Comparison of ENCODE assay signal across 24 cellular contexts in genomic region chr2:23540804-23541360, GRCh38.
DNase-seq lines count a peak whose midpoint lies in the region; ATAC-seq and TF ChIP-seq lines count a peak whose summit lies in the region.
"Had no signal": no experiment of that assay in that cellular context is flagged by ENCODE, and none has a peak within 500 bp of the region (broad histone marks: within the 10 kb centered on the region; RNA-seq: fewer than 3 reads in every experiment).

No MANE protein-coding gene starts in this region.

- H3K27ac ChIP-seq in WERI-Rb-1 (peak overlapping the region; percentile 77), uterus (peak overlapping the region; percentile 87 to 90)
- H3K27ac ChIP-seq: A549, C4-2B, KMS-11 had no signal

- H3K4me1 Mint-ChIP-seq in glutamatergic neuron (ENCODE audit: low read depth, unreplicated experiment) = peaks cover 62% of the 10 kb centered on the region
- H3K4me1 Mint-ChIP-seq: B cell had no signal

- peaks cover 7 to 8% of the 10 kb centered on the region in 2 donors for H3K4me1 ChIP-seq in uterus
- H3K4me1 ChIP-seq: A549 had no signal

- no peaks in the 10 kb centered on the region; the same call in 1 of the 2 replicates for H3K36me3 ChIP-seq in WERI-Rb-1
- H3K36me3 ChIP-seq in uterus = no peaks in the 10 kb centered on the region

- intact Hi-C loops in Right ventricle myocardium superior (cut with DNase I) = no loop called here
- intact Hi-C loops in cardiac septum (cut with DNase I) = no loop called here
- intact Hi-C loops in uterus (cut with DNase I; ENCODE audit: low total_unique reads) = no loop called here

- TF ChIP-seq POLR2A in uterus (IDR thresholded peaks at IDR 0.05) = no peak

- H3K36me3 Mint-ChIP-seq in glutamatergic neuron (ENCODE audit: unreplicated experiment) = peaks cover 13% of the 10 kb centered on the region

- H3K27ac Mint-ChIP-seq in glutamatergic neuron (ENCODE audit: unreplicated experiment) = peak overlapping the region; percentile 85
- H3K27ac Mint-ChIP-seq: B cell; CD8-positive, alpha-beta T cell; GM23338 had no signal

- DNase-seq in Right ventricle myocardium superior (no peak), cardiac septum (ENCODE audit: low spot score) (no peak), WERI-Rb-1 (no peak), glutamatergic neuron (no peak), uterus (no peak), epidermal melanocyte (ENCODE audit: insufficient read length, low spot score) (no peak)
- DNase-seq: CD8-positive, alpha-beta T cell; DMS79; EL; GDM1; H9; IMR-90; MM.1S; NCI-H1048; NCI-H187; NCI-H524 treated with DMSO at 0.1 percent for 48 hours had no signal

- no peaks in the 10 kb centered on the region for H3K27me3 ChIP-seq in WERI-Rb-1 (ENCODE audit: insufficient read depth, low read depth, severe bottlenecking)
- no peaks in the 10 kb centered on the region for H3K27me3 ChIP-seq in uterus

- TF ChIP-seq CTCF in WERI-Rb-1 (IDR thresholded peaks at IDR 0.05; ENCODE audit: low read depth, low read length) (no peak), glutamatergic neuron (IDR thresholded peaks at IDR 0.05; ENCODE audit: partially characterized antibody, unreplicated experiment) (no peak), uterus (IDR thresholded peaks at IDR 0.05) (no peak)

- H3K9me3 ChIP-seq in WERI-Rb-1 (ENCODE audit: severe bottlenecking) = no peaks in the 10 kb centered on the region
- H3K9me3 ChIP-seq in uterus = no peaks in the 10 kb centered on the region
- H3K9me3 ChIP-seq: A549 had no signal

- peak overlapping the region; percentile 27 for H3K4me3 Mint-ChIP-seq in glutamatergic neuron (ENCODE audit: unreplicated experiment)
- H3K4me3 Mint-ChIP-seq: B cell; CD8-positive, alpha-beta T cell; GM23338; H9 had no signal

- ATAC-seq in Right ventricle myocardium superior (ENCODE audit: poor library complexity) (peak; percentile 16), GM21723 (IDR thresholded peaks at IDR 0.05; ENCODE audit: unreplicated experiment) (no peak)
- ATAC-seq: A549; CD8-positive, alpha-beta T cell; GM12878; GM23338; SK-N-SH treated with all-trans-retinoic acid at 6 μM for 48 hours had no signal

- peaks cover 15% of the 10 kb centered on the region for H3K9me3 Mint-ChIP-seq in glutamatergic neuron (ENCODE audit: unreplicated experiment)
- H3K9me3 Mint-ChIP-seq: CD8-positive, alpha-beta T cell; GM23338; H9 had no signal

- H3K4me3 ChIP-seq in WERI-Rb-1 (ENCODE audit: low read depth, low read length) (no peak overlapping the region), uterus (no peak overlapping the region)
- H3K4me3 ChIP-seq: A549, GM12878, GM23338 had no signal

- peaks cover 8% of the 10 kb centered on the region for H3K27me3 Mint-ChIP-seq in glutamatergic neuron (ENCODE audit: unreplicated experiment)
- H3K27me3 Mint-ChIP-seq: B cell had no signal
